8 cellular contexts compared by ENCODE assay signal in genomic region chr1:182841368-182841988, GRCh38. TPM values are rescaled to one million over a fixed set of nuclear protein-coding genes. Genes with fewer than 3 reads are reported as not detected.
A peak's percentile ranks its signal among the peaks of the same experiment; 100 is the strongest.
DNase-seq lines count a peak whose midpoint lies in the region; ATAC-seq lines count a peak whose summit lies in the region.

No MANE protein-coding gene starts in this region.

- H3K27me3 Mint-ChIP-seq in CD4-positive, CD25-positive, alpha-beta regulatory T cell, result no peaks in the 10 kb centered on the region

- peaks cover 67% of the 10 kb centered on the region for H3K4me1 ChIP-seq in CD4-positive, CD25-positive, alpha-beta regulatory T cell (ENCODE audit: control insufficient read depth, insufficient read depth, low read length, poor library complexity, severe bottlenecking)

- H3K4me3 ChIP-seq in CD4-positive, CD25-positive, alpha-beta regulatory T cell (ENCODE audit: low read depth, low read length), result peak overlapping the region; percentile 82

- peak overlapping the region; percentile 37 for H3K27ac ChIP-seq in CD4-positive, CD25-positive, alpha-beta regulatory T cell (ENCODE audit: insufficient read depth, low read length, poor library complexity, severe bottlenecking)

- no peaks in the 10 kb centered on the region for H3K27me3 ChIP-seq in CD4-positive, CD25-positive, alpha-beta regulatory T cell (ENCODE audit: control insufficient read depth, insufficient read depth, low read length)

- H3K9me3 ChIP-seq in CD4-positive, CD25-positive, alpha-beta regulatory T cell (ENCODE audit: control insufficient read depth in 2 of 2, low read length in 2 of 2), result no peaks in the 10 kb centered on the region

- H3K36me3 ChIP-seq in CD4-positive, CD25-positive, alpha-beta regulatory T cell (ENCODE audit: control insufficient read depth, insufficient read depth, low read length), result peaks cover 37% of the 10 kb centered on the region

- peak overlapping the region; percentile 83 to 100 (median 92) for H3K27ac Mint-ChIP-seq in CD4-positive, CD25-positive, alpha-beta regulatory T cell

- peaks cover 21% of the 10 kb centered on the region for H3K36me3 Mint-ChIP-seq in CD4-positive, CD25-positive, alpha-beta regulatory T cell

- DNase-seq in CD4-positive, CD25-positive, alpha-beta regulatory T cell, result peak in 1 of 3 donors; percentile 18
- peak; percentile 14 for DNase-seq in HT1080 (ENCODE audit: low read depth)
- peak; percentile 54 for DNase-seq in amniotic epithelial cell (ENCODE audit: low read depth)
- DNase-seq in medulla oblongata (ENCODE audit: extremely low spot score), result peak; percentile 10
- DNase-seq in ureter (ENCODE audit: low spot score), result no peak
- DNase-seq in stimulated activated CD4-positive, alpha-beta T cell treated with anti-CD3 and anti-CD28 coated beads, Interleukin-4, amount 100 ng/mL, for 4 hours, result no peak
- no peak for DNase-seq in 8988T

- peaks cover 44 to 73% (median 52%) of the 10 kb centered on the region in 4 donors for H3K4me1 Mint-ChIP-seq in CD4-positive, CD25-positive, alpha-beta regulatory T cell

- ATAC-seq in CD4-positive, CD25-positive, alpha-beta regulatory T cell (ENCODE audit: low read depth in 2 of 2), result no peak
- no peak for ATAC-seq in HG03460 (IDR thresholded peaks at IDR 0.05; ENCODE audit: unreplicated experiment)

- no peaks in the 10 kb centered on the region for H3K9me3 Mint-ChIP-seq in CD4-positive, CD25-positive, alpha-beta regulatory T cell

- peak overlapping the region; percentile 95 to 99 (median 98) for H3K4me3 Mint-ChIP-seq in CD4-positive, CD25-positive, alpha-beta regulatory T cell

RNA-seq across cellular contexts. Expression of gene DHX9, which starts 2.3 kb away (rescaled TPM):
- total RNA-seq in CD4-positive, CD25-positive, alpha-beta regulatory T cell, result 292 TPM
- polyA plus RNA-seq in CD4-positive, CD25-positive, alpha-beta regulatory T cell, result 100 to 1,000 TPM in 1 of 4 donors, 10 to 100 TPM in 3; 76.0 to 124 (median 83.4) TPM
- total RNA-seq in HT1080 (2014; rRNA removed; shearing (Covaris generic)), result 198 and 201 TPM in 2 replicates
- 118 and 136 TPM in 2 replicates for polyA plus RNA-seq in HT1080 (2015; cell fraction: cytosol; rRNA removed)
- polyA plus RNA-seq in HT1080 (2015; cell fraction: nucleus; rRNA removed), result 363 and 410 TPM in 2 replicates
- 181 TPM for total RNA-seq in ureter

RNA-seq across cellular contexts. Expression of gene NPL, which starts 51.9 kb away (rescaled TPM):
- 4.8 TPM for total RNA-seq in CD4-positive, CD25-positive, alpha-beta regulatory T cell
- 10 to 100 TPM in 1 of 4 donors, 1 to 10 TPM in 3; 5.4 to 12.2 (median 7.2) TPM for polyA plus RNA-seq in CD4-positive, CD25-positive, alpha-beta regulatory T cell
- 1.4 and 1.7 TPM in 2 replicates for total RNA-seq in HT1080 (2014; rRNA removed; shearing (Covaris generic))
- polyA plus RNA-seq in HT1080 (2015; cell fraction: cytosol; rRNA removed), result 1.7 and 2.7 TPM in 2 replicates
- polyA plus RNA-seq in HT1080 (2015; cell fraction: nucleus; rRNA removed), result 3.8 and 4.0 TPM in 2 replicates
- total RNA-seq in ureter, result 25.6 TPM

Comparison
In these comparisons a context has a peak if more than half of its experiments do, and no peak if none do; other contexts are left out.
1. DNase-seq: peak in HT1080 (single experiment), amniotic epithelial cell (single experiment) and medulla oblongata (single experiment); none in ureter (single experiment), stimulated activated CD4-positive, alpha-beta T cell treated with anti-CD3 and anti-CD28 coated beads, Interleukin-4, amount 100 ng/mL, for 4 hours (0 of 2) and 8988T (single experiment).